In genomic region chr16:68368602-68368944, GRCh38 we compare ENCODE assay signal across 1 cellular context.
A peak's percentile ranks its signal among the peaks of the same experiment; 100 is the strongest.
TF ChIP-seq lines count a peak whose summit lies in the region.

No MANE protein-coding gene starts in this region.

TF ChIP-seq in GM12878, 131 proteins besides CTCF, POLR2A, EP300 and RAD21 (continued from another document):
- TF ChIP-seq TCF12 (IDR thresholded peaks at IDR 0.05; ENCODE audit: low read depth, low read length) (peak; percentile 53; the same call in 1 of the 2 replicates), BHLHE40 (IDR thresholded peaks at IDR 0.05; ENCODE audit: borderline replicate concordance in 1 of 2, low read depth in 2 of 2, low read length in 1 of 2) (peak in 1 of 2 experiments; percentile 26; a peak in 1 of 4 replicates), CREM (IDR thresholded peaks at IDR 0.05; ENCODE audit: low read depth) (no peak), NR2C1 (IDR thresholded peaks at IDR 0.05) (no peak), IKZF1 (conservative IDR thresholded peaks at IDR 0.05) (peak; percentile 64), NKRF (conservative IDR thresholded peaks at IDR 0.05) (no peak)
